ENCODE assay signal across 8 cellular contexts in the genomic region with DNA sequence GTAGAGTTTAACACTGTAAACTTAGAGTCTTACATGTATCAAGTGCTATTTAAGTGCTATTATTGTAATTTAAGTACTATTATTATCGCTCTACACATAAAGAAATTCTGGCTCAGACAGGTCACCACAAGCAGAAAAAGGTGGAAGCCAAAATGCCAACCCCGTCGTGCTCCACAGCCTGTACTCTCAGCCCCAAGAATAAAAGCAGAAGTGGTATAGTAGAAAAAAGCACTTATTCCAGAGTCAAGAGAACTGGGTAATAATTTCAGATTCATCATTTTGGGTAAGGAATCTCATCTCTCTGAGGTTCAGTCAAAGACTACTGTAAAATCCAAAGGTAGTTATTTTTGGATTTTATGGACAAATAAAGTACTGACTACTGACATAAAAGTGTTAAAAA. TPM values are rescaled to one million over a fixed set of nuclear protein-coding genes. Genes with fewer than 3 reads are reported as not detected.
DNase-seq lines count a peak whose midpoint lies in the region; ATAC-seq and TF ChIP-seq lines count a peak whose summit lies in the region.

No MANE protein-coding gene starts in this region.

- H3K36me3 ChIP-seq in BJ (ENCODE audit: control insufficient read depth, insufficient read depth, low read length) (no peaks in the 10 kb centered on the region), NT2/D1 (ENCODE audit: insufficient read depth, insufficient read length, low read length) (no peaks in the 10 kb centered on the region), parathyroid adenoma (ENCODE audit: control insufficient read depth, insufficient read depth, low read length) (no peaks in the 10 kb centered on the region)

- no peak for DNase-seq in BJ (ENCODE audit: low read depth)
- DNase-seq in NT2/D1 (ENCODE audit: low read depth, low spot score), result no peak
- DNase-seq in effector memory CD8-positive, alpha-beta T cell, result no peak
- no peak for DNase-seq in GOT3 (lab: John Stamatoyannopoulos, UW)
- no peak for DNase-seq in GM19238 (ENCODE audit: insufficient read length, low spot score)
- DNase-seq in mesenteric fat pad (ENCODE audit: low spot score), result no peak

- H3K9me3 ChIP-seq in NT2/D1 (ENCODE audit: insufficient read depth, low read length) (no peaks in the 10 kb centered on the region), parathyroid adenoma (ENCODE audit: control insufficient read depth, low read length) (no peaks in the 10 kb centered on the region)

- H3K9ac ChIP-seq in NT2/D1 (ENCODE audit: insufficient read length, low read depth) (peak overlapping the region; percentile 94), parathyroid adenoma (no peak overlapping the region)

- peak overlapping the region; percentile 92 for H3K4me2 ChIP-seq in parathyroid adenoma (ENCODE audit: low read length)

- H3K27me3 Mint-ChIP-seq in effector memory CD8-positive, alpha-beta T cell, result peaks cover 11 to 30% of the 10 kb centered on the region in 2 donors

- H2AFZ ChIP-seq in parathyroid adenoma, result no peak overlapping the region

- POLR2A ChIA-PET in BJ (lab: Charles Lee), result no interaction called here

- H3K4me1 Mint-ChIP-seq in effector memory CD8-positive, alpha-beta T cell (ENCODE audit: low read depth in 2 of 2), result peaks cover 29 to 33% of the 10 kb centered on the region in 2 donors

- H3K4me3 ChIP-seq in BJ (ENCODE audit: low read depth, low read length), result peak overlapping the region; percentile 86
- peak overlapping the region; percentile 98 for H3K4me3 ChIP-seq in NT2/D1 (ENCODE audit: insufficient read length, low read depth)
- H3K4me3 ChIP-seq in parathyroid adenoma (ENCODE audit: low read depth, low read length), result peak overlapping the region; percentile 92

- TF ChIP-seq CTCF in BJ (IDR thresholded peaks at IDR 0.05; ENCODE audit: insufficient read depth, low read depth, low read length) (no peak), parathyroid adenoma (IDR thresholded peaks at IDR 0.05) (no peak)

- H3K27me3 ChIP-seq in BJ (ENCODE audit: control insufficient read depth, insufficient read depth, low read length) (peaks cover 2% of the 10 kb centered on the region; the same call in 1 of the 2 replicates), NT2/D1 (ENCODE audit: insufficient read depth, insufficient read length) (no peaks in the 10 kb centered on the region), parathyroid adenoma (ENCODE audit: control insufficient read depth, insufficient read depth, low read length) (no peaks in the 10 kb centered on the region)

- no peaks in the 10 kb centered on the region for H3K9me3 Mint-ChIP-seq in effector memory CD8-positive, alpha-beta T cell

- CTCF ChIA-PET in BJ (lab: Yijun Ruan, JAX), result interaction anchor here (1.4 kb wide), 1 partner anchor 126 kb away, joined by 3 read pairs; no protein-coding TSS in a partner anchor

- no peak overlapping the region for H3K27ac ChIP-seq in parathyroid adenoma

- peak overlapping the region; percentile 96 to 97 for H3K4me3 Mint-ChIP-seq in effector memory CD8-positive, alpha-beta T cell

- H3K4me1 ChIP-seq in NT2/D1 (ENCODE audit: insufficient read depth, insufficient read length), result no peaks in the 10 kb centered on the region
- no peaks in the 10 kb centered on the region for H3K4me1 ChIP-seq in parathyroid adenoma

- peaks cover 8% of the 10 kb centered on the region for H3K36me3 Mint-ChIP-seq in effector memory CD8-positive, alpha-beta T cell (ENCODE audit: insufficient read depth)

- ATAC-seq in GM21717 (IDR thresholded peaks at IDR 0.05; ENCODE audit: unreplicated experiment), result peak; percentile 22
- ATAC-seq in effector memory CD8-positive, alpha-beta T cell (replicated peaks), result no peak

- peak overlapping the region; percentile 98 for H3K27ac Mint-ChIP-seq in effector memory CD8-positive, alpha-beta T cell

- peaks cover 21% of the 10 kb centered on the region for H3K79me2 ChIP-seq in parathyroid adenoma

RNA-seq across cellular contexts. Expression of a gene that starts 0.9 kb away (rescaled TPM):
- 4.4 and 6.3 TPM in 2 replicates for polyA plus RNA-seq in BJ (2011; rRNA removed)
- 5.3 and 5.5 TPM in 2 replicates for polyA minus RNA-seq in BJ (2011; rRNA and poly(A)+ RNA removed)
- 9.2 TPM for total RNA-seq in mesenteric fat pad

RNA-seq across cellular contexts. Expression of a gene that starts 13.4 kb away (rescaled TPM):
- 1.6 and 4.4 TPM in 2 replicates for polyA plus RNA-seq in BJ (2011; rRNA removed)
- polyA minus RNA-seq in BJ (2011; rRNA and poly(A)+ RNA removed), result 1.9 and 2.3 TPM in 2 replicates
- total RNA-seq in mesenteric fat pad, result 13.5 TPM

RNA-seq across cellular contexts. Expression of a gene that starts 51.3 kb away (rescaled TPM):
- polyA plus RNA-seq in BJ (2011; rRNA removed), result 0.09 and 0.13 TPM in 2 replicates
- polyA minus RNA-seq in BJ (2011; rRNA and poly(A)+ RNA removed), result 0.26 TPM in 1 of 2 replicates, not detected in the other
- 0.58 TPM for total RNA-seq in mesenteric fat pad
